Comparison of ENCODE assay signal across 36 cellular contexts in genomic region chr3:178152988-178153387, GRCh38.
"Had no signal": no experiment of that assay in that cellular context is flagged by ENCODE, and none has a peak within 500 bp of the region (broad histone marks: within the 10 kb centered on the region; RNA-seq: fewer than 3 reads in every experiment).

No MANE protein-coding gene starts in this region.

- H3K27me3 ChIP-seq: MG63 had no signal

- H3K9me3 ChIP-seq: MG63 had no signal

- H3K4me2 ChIP-seq: KMS-11 had no signal

- H3K9ac ChIP-seq: KMS-11 had no signal

- H3K27ac ChIP-seq: KMS-11 had no signal

- DNase-seq: Karpas-422, Kasumi-1, MG63, MM.1S, MV-4-11, NCI-H1048, NCI-H1092, NCI-H1092 treated with DMSO at 0.1 percent for 48 hours, NCI-H1105, NCI-H1105 treated with DMSO at 0.1 percent for 48 hours, NCI-H1417, NCI-H1417 treated with DMSO at 0.1 percent for 48 hours, NCI-H1436, NCI-H1436 treated with DMSO at 0.1 percent for 48 hours, NCI-H146, NCI-H1694, NCI-H1694 treated with DMSO at 0.1 percent for 48 hours, NCI-H187, NCI-H187 treated with DMSO at 0.1 percent for 48 hours, NCI-H1930, NCI-H2029, NCI-H2029 treated with DMSO at 0.1 percent for 48 hours, NCI-H2081, NCI-H2081 treated with DMSO at 0.1 percent for 48 hours, NCI-H2107, NCI-H2171, NCI-H2171 treated with DMSO at 0.1 percent for 48 hours, NCI-H2227 treated with DMSO at 0.1 percent for 48 hours, NCI-H226, NCI-H345, NCI-H446, NCI-H446 treated with DMSO at 0.1 percent for 48 hours, NCI-H510A, NCI-H510A treated with DMSO at 0.1 percent for 48 hours, NCI-H524 had no signal

- H3K36me3 ChIP-seq: MG63 had no signal

- H3K4me3 ChIP-seq: MG63 had no signal
